Comparison of ENCODE assay signal across 14 cellular contexts in the genomic region with DNA sequence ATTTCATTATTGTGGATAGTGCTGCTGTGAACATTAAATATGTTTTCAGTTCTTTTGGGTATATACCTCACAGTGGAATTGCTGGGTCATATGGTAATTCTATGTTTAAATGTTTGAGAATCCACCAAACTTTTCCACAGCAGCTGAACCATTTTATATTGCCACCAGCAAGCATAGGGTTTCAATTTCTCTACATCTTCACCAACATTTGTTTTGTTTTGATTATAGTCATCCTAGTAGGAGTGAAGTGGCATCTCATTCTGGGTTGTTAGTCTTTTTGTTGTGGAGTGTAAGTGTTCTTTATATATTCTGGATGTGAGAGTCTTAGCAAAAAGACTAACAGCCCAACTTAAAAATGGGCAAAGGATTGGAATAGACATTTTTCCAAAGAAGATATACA. TPM values are rescaled to one million over a fixed set of nuclear protein-coding genes. Genes with fewer than 3 reads are reported as not detected.
A peak's percentile ranks its signal among the peaks of the same experiment; 100 is the strongest.
DNase-seq lines count a peak whose midpoint lies in the region; ATAC-seq and TF ChIP-seq lines count a peak whose summit lies in the region.
"Had no signal": no experiment of that assay in that cellular context is flagged by ENCODE, and none has a peak within 500 bp of the region (broad histone marks: within the 10 kb centered on the region; RNA-seq: fewer than 3 reads in every experiment).

No MANE protein-coding gene starts in this region.

- POLR2A ChIA-PET in activated CD4-positive, alpha-beta T cell treated with anti-CD3 and anti-CD28 coated beads, Interleukin-2, amount 10 ng/mL, durations not matched to agents 7 days and 5 days (lab: Charles Lee) = no interaction called here
- POLR2A ChIA-PET in HEK293T (lab: Yijun Ruan, JAX) = no interaction called here

- no peak overlapping the region for H3K4me3 Mint-ChIP-seq in activated CD4-positive, alpha-beta T cell treated with anti-CD3 and anti-CD28 coated beads, Interleukin-2, amount 10 ng/mL, durations not matched to agents 24 days and 14 days
- no peak overlapping the region for H3K4me3 Mint-ChIP-seq in activated CD4-positive, alpha-beta T cell treated with anti-CD3 and anti-CD28 coated beads, Interleukin-2, amount 10 ng/mL, durations not matched to agents 7 days and 5 days
- no peak overlapping the region for H3K4me3 Mint-ChIP-seq in activated naive CD4-positive, alpha-beta T cell treated with anti-CD3 and anti-CD28 coated beads, Interleukin-2, amount 50 U/mL, for 24 hours
- H3K4me3 Mint-ChIP-seq in activated naive CD8-positive, alpha-beta T cell treated with anti-CD3 and anti-CD28 coated beads for 36 hours = no peak overlapping the region
- no peak overlapping the region for H3K4me3 Mint-ChIP-seq in stimulated activated naive B cell treated with anti-CD40 and anti-IgM and Interleukin-4, amounts not matched to agents 10 μg/mL and 1 μg/mL and 100 μg/mL, for 72 hours
- H3K4me3 Mint-ChIP-seq: GM23338 had no signal

- intact Hi-C loops in activated CD4-positive, alpha-beta T cell treated with anti-CD3 and anti-CD28 coated beads, Interleukin-2, amount 10 ng/mL, durations not matched to agents 24 days and 14 days (cut with micrococcal nuclease) = no loop called here

- peaks cover 20% of the 10 kb centered on the region for H3K4me1 Mint-ChIP-seq in activated CD4-positive, alpha-beta T cell treated with anti-CD3 and anti-CD28 coated beads, Interleukin-2, amount 10 ng/mL, durations not matched to agents 24 days and 14 days
- H3K4me1 Mint-ChIP-seq in activated CD4-positive, alpha-beta T cell treated with anti-CD3 and anti-CD28 coated beads, Interleukin-2, amount 10 ng/mL, durations not matched to agents 7 days and 5 days = peaks cover 17% of the 10 kb centered on the region
- H3K4me1 Mint-ChIP-seq in activated naive CD4-positive, alpha-beta T cell treated with anti-CD3 and anti-CD28 coated beads, Interleukin-2, amount 50 U/mL, for 24 hours = peaks cover 37% of the 10 kb centered on the region
- H3K4me1 Mint-ChIP-seq in activated naive CD8-positive, alpha-beta T cell treated with anti-CD3 and anti-CD28 coated beads for 36 hours = peaks cover 31% of the 10 kb centered on the region
- H3K4me1 Mint-ChIP-seq in stimulated activated naive B cell treated with anti-CD40 and anti-IgM and Interleukin-4, amounts not matched to agents 10 μg/mL and 1 μg/mL and 100 μg/mL, for 72 hours = peaks cover 13 to 21% of the 10 kb centered on the region in 2 donors

- H3K27ac Mint-ChIP-seq in activated CD4-positive, alpha-beta T cell treated with anti-CD3 and anti-CD28 coated beads, Interleukin-2, amount 10 ng/mL, durations not matched to agents 24 days and 14 days = peak overlapping the region; percentile 62
- no peak overlapping the region for H3K27ac Mint-ChIP-seq in activated CD4-positive, alpha-beta T cell treated with anti-CD3 and anti-CD28 coated beads, Interleukin-2, amount 10 ng/mL, durations not matched to agents 7 days and 5 days
- H3K27ac Mint-ChIP-seq in activated naive CD4-positive, alpha-beta T cell treated with anti-CD3 and anti-CD28 coated beads, Interleukin-2, amount 50 U/mL, for 24 hours = peak overlapping the region; percentile 6
- H3K27ac Mint-ChIP-seq in activated naive CD8-positive, alpha-beta T cell treated with anti-CD3 and anti-CD28 coated beads for 36 hours = peak overlapping the region; percentile 27
- peak overlapping the region; percentile 25 for H3K27ac Mint-ChIP-seq in stimulated activated naive B cell treated with anti-CD40 and anti-IgM and Interleukin-4, amounts not matched to agents 10 μg/mL and 1 μg/mL and 100 μg/mL, for 72 hours
- H3K27ac Mint-ChIP-seq: GM23338 had no signal

- no peak for DNase-seq in activated CD4-positive, alpha-beta T cell treated with anti-CD3 and anti-CD28 coated beads, Interleukin-2, amount 10 ng/mL, durations not matched to agents 24 days and 14 days
- DNase-seq in activated CD4-positive, alpha-beta T cell treated with anti-CD3 and anti-CD28 coated beads, Interleukin-2, amount 10 ng/mL, durations not matched to agents 7 days and 5 days = no peak
- DNase-seq in activated naive CD4-positive, alpha-beta T cell (lab: John Stamatoyannopoulos, UW) = no peak
- no peak for DNase-seq in activated naive CD8-positive, alpha-beta T cell treated with anti-CD3 and anti-CD28 coated beads for 36 hours
- no peak for DNase-seq in stimulated activated naive B cell treated with anti-CD40 and anti-IgM and Interleukin-4, amounts not matched to agents 10 μg/mL and 1 μg/mL and 100 μg/mL, for 72 hours
- no peak for DNase-seq in HEK293T (ENCODE audit: extremely low spot score)
- DNase-seq: 8988T; AML-193; CD4-positive, CD25-positive, alpha-beta regulatory T cell; H7 had no signal

- CTCF ChIA-PET in activated CD4-positive, alpha-beta T cell treated with anti-CD3 and anti-CD28 coated beads, Interleukin-2, amount 10 ng/mL, durations not matched to agents 7 days and 5 days (lab: Charles Lee) = no interaction called here
- CTCF ChIA-PET in HEK293T (lab: Yijun Ruan, JAX) = no interaction called here

- ATAC-seq in stimulated activated naive B cell treated with anti-CD40 and anti-IgM and Interleukin-4, amounts not matched to agents 10 μg/mL and 1 μg/mL and 100 μg/mL, for 72 hours (replicated peaks) = no peak
- ATAC-seq in GM18517 (IDR thresholded peaks at IDR 0.05; ENCODE audit: unreplicated experiment) = no peak
- ATAC-seq: GM23338, HepG2 had no signal

- H3K9me3 Mint-ChIP-seq in activated CD4-positive, alpha-beta T cell treated with anti-CD3 and anti-CD28 coated beads, Interleukin-2, amount 10 ng/mL, durations not matched to agents 24 days and 14 days = no peaks in the 10 kb centered on the region
- no peaks in the 10 kb centered on the region for H3K9me3 Mint-ChIP-seq in activated CD4-positive, alpha-beta T cell treated with anti-CD3 and anti-CD28 coated beads, Interleukin-2, amount 10 ng/mL, durations not matched to agents 7 days and 5 days
- no peaks in the 10 kb centered on the region for H3K9me3 Mint-ChIP-seq in activated naive CD4-positive, alpha-beta T cell treated with anti-CD3 and anti-CD28 coated beads, Interleukin-2, amount 50 U/mL, for 24 hours
- H3K9me3 Mint-ChIP-seq in activated naive CD8-positive, alpha-beta T cell treated with anti-CD3 and anti-CD28 coated beads for 36 hours = no peaks in the 10 kb centered on the region
- H3K9me3 Mint-ChIP-seq in stimulated activated naive B cell treated with anti-CD40 and anti-IgM and Interleukin-4, amounts not matched to agents 10 μg/mL and 1 μg/mL and 100 μg/mL, for 72 hours = no peaks in the 10 kb centered on the region
- H3K9me3 Mint-ChIP-seq: CD4-positive, CD25-positive, alpha-beta regulatory T cell; GM23338 had no signal

- H3K27me3 Mint-ChIP-seq in activated CD4-positive, alpha-beta T cell treated with anti-CD3 and anti-CD28 coated beads, Interleukin-2, amount 10 ng/mL, durations not matched to agents 24 days and 14 days = no peaks in the 10 kb centered on the region
- no peaks in the 10 kb centered on the region for H3K27me3 Mint-ChIP-seq in activated CD4-positive, alpha-beta T cell treated with anti-CD3 and anti-CD28 coated beads, Interleukin-2, amount 10 ng/mL, durations not matched to agents 7 days and 5 days
- no peaks in the 10 kb centered on the region for H3K27me3 Mint-ChIP-seq in activated naive CD4-positive, alpha-beta T cell treated with anti-CD3 and anti-CD28 coated beads, Interleukin-2, amount 50 U/mL, for 24 hours
- no peaks in the 10 kb centered on the region for H3K27me3 Mint-ChIP-seq in activated naive CD8-positive, alpha-beta T cell treated with anti-CD3 and anti-CD28 coated beads for 36 hours
- no peaks in the 10 kb centered on the region for H3K27me3 Mint-ChIP-seq in stimulated activated naive B cell treated with anti-CD40 and anti-IgM and Interleukin-4, amounts not matched to agents 10 μg/mL and 1 μg/mL and 100 μg/mL, for 72 hours

- H3K36me3 Mint-ChIP-seq in activated CD4-positive, alpha-beta T cell treated with anti-CD3 and anti-CD28 coated beads, Interleukin-2, amount 10 ng/mL, durations not matched to agents 24 days and 14 days (ENCODE audit: low read depth) = peaks cover 39% of the 10 kb centered on the region
- H3K36me3 Mint-ChIP-seq in activated CD4-positive, alpha-beta T cell treated with anti-CD3 and anti-CD28 coated beads, Interleukin-2, amount 10 ng/mL, durations not matched to agents 7 days and 5 days (ENCODE audit: low read depth) = peaks cover 24% of the 10 kb centered on the region
- peaks cover 5% of the 10 kb centered on the region for H3K36me3 Mint-ChIP-seq in activated naive CD4-positive, alpha-beta T cell treated with anti-CD3 and anti-CD28 coated beads, Interleukin-2, amount 50 U/mL, for 24 hours
- H3K36me3 Mint-ChIP-seq in activated naive CD8-positive, alpha-beta T cell treated with anti-CD3 and anti-CD28 coated beads for 36 hours = peaks cover 25% of the 10 kb centered on the region
- peaks cover 25 to 34% of the 10 kb centered on the region in 2 donors for H3K36me3 Mint-ChIP-seq in stimulated activated naive B cell treated with anti-CD40 and anti-IgM and Interleukin-4, amounts not matched to agents 10 μg/mL and 1 μg/mL and 100 μg/mL, for 72 hours

TF ChIP-seq in HEK293T, 16 proteins besides CTCF, POLR2A, EP300 and RAD21:
- TF ChIP-seq SUZ12 (IDR thresholded peaks at IDR 0.05) (no peak), FOXA1 (IDR thresholded peaks at IDR 0.05) (no peak), ELF4 (IDR thresholded peaks at IDR 0.05) (no peak)

RNA-seq across cellular contexts. Expression of a gene that starts 6.0 kb away (rescaled TPM):
- total RNA-seq in activated CD4-positive, alpha-beta T cell treated with anti-CD3 and anti-CD28 coated beads, Interleukin-2, amount 10 ng/mL, durations not matched to agents 24 days and 14 days = 19.3 and 20.5 TPM in 2 replicates
- total RNA-seq in activated CD4-positive, alpha-beta T cell treated with anti-CD3 and anti-CD28 coated beads, Interleukin-2, amount 10 ng/mL, durations not matched to agents 7 days and 5 days = 10 to 100 TPM in 1 of 2 experiments, 1 to 10 TPM in 1; 10.0 to 13.0 TPM
- 10 to 100 TPM; 22.9 to 26.1 TPM for total RNA-seq in activated naive CD8-positive, alpha-beta T cell treated with anti-CD3 and anti-CD28 coated beads for 36 hours

RNA-seq across cellular contexts. Expression of a gene that starts 10.3 kb away (rescaled TPM):
- 29.9 and 33.5 TPM in 2 replicates for total RNA-seq in activated CD4-positive, alpha-beta T cell treated with anti-CD3 and anti-CD28 coated beads, Interleukin-2, amount 10 ng/mL, durations not matched to agents 24 days and 14 days
- total RNA-seq in activated CD4-positive, alpha-beta T cell treated with anti-CD3 and anti-CD28 coated beads, Interleukin-2, amount 10 ng/mL, durations not matched to agents 7 days and 5 days = 10 to 100 TPM; 17.0 to 22.7 TPM
- 10 to 100 TPM; 21.3 to 27.3 TPM for total RNA-seq in activated naive CD8-positive, alpha-beta T cell treated with anti-CD3 and anti-CD28 coated beads for 36 hours

RNA-seq across cellular contexts. Expression of a gene that starts 18.9 kb away (rescaled TPM):
- 25.3 and 25.6 TPM in 2 replicates for total RNA-seq in activated CD4-positive, alpha-beta T cell treated with anti-CD3 and anti-CD28 coated beads, Interleukin-2, amount 10 ng/mL, durations not matched to agents 24 days and 14 days
- total RNA-seq in activated CD4-positive, alpha-beta T cell treated with anti-CD3 and anti-CD28 coated beads, Interleukin-2, amount 10 ng/mL, durations not matched to agents 7 days and 5 days = 10 to 100 TPM; 62.2 to 69.0 TPM
- total RNA-seq in activated naive CD8-positive, alpha-beta T cell treated with anti-CD3 and anti-CD28 coated beads for 36 hours = 10 to 100 TPM; 23.8 to 24.5 TPM
